8 cellular contexts compared by ENCODE assay signal in genomic region chr4:184267673-184268573, GRCh38. TPM values are rescaled to one million over a fixed set of nuclear protein-coding genes. Genes with fewer than 3 reads are reported as not detected.
DNase-seq lines count a peak whose midpoint lies in the region; ATAC-seq and TF ChIP-seq lines count a peak whose summit lies in the region.

No MANE protein-coding gene starts in this region.

- H3K27me3 ChIP-seq in HCT116 (ENCODE audit: insufficient read depth, low read length) = no peaks in the 10 kb centered on the region
- no peaks in the 10 kb centered on the region for H3K27me3 ChIP-seq in muscle layer of duodenum (ENCODE audit: low read depth, low read length)
- no peaks in the 10 kb centered on the region for H3K27me3 ChIP-seq in SJCRH30

- ATAC-seq in HCT116 = peak; percentile 41

- H3K4me3 ChIP-seq in HCT116 (replicated peaks in 1 of 2; ENCODE audit: low read depth in 1 of 2, low read length in 2 of 2) (peak overlapping the region; percentile 49 to 65), coronary artery (peak overlapping the region; percentile 26), muscle layer of duodenum (ENCODE audit: low read depth in 1 of 2, low read length in 2 of 2) (peak overlapping the region in 1 of 2 donors; percentile 49), SJCRH30 (no peak overlapping the region)

- intact Hi-C loops in HCT116 (cut with micrococcal nuclease) = loop anchor here (1.0 to 10.0 kb wide), 3 partner anchors 269 to 467 kb away; partner anchors contain the start of genes CASP3, CENPU and PRIMPOL

- H3K27ac ChIP-seq in HCT116 (ENCODE audit: low read depth, low read length) (peak overlapping the region; percentile 56; the same call in 1 of the 2 replicates), coronary artery (peak overlapping the region; percentile 29 to 40), muscle layer of duodenum (ENCODE audit: low read length) (peak overlapping the region; percentile 84), temporal lobe (ENCODE audit: low read depth, low read length) (peak overlapping the region; percentile 82), SJCRH30 (no peak overlapping the region)

- no peak for TF ChIP-seq POLR2A in HCT116 (IDR thresholded peaks at IDR 0.05; ENCODE audit: borderline replicate concordance, extremely low read depth, insufficient read depth, insufficient read length)

- H3K36me3 ChIP-seq in HCT116 (ENCODE audit: control insufficient read depth in 1 of 2, insufficient read depth in 2 of 2, low read length in 2 of 2) (no peaks in the 10 kb centered on the region), muscle layer of duodenum (ENCODE audit: control insufficient read depth in 1 of 2, insufficient read depth in 2 of 2, low read length in 2 of 2) (no peaks in the 10 kb centered on the region), SJCRH30 (no peaks in the 10 kb centered on the region)

- H3K9me3 ChIP-seq in HCT116 (ENCODE audit: control insufficient read depth in 1 of 2, insufficient read depth in 1 of 2, low read depth in 1 of 2, low read length in 2 of 2) (no peaks in the 10 kb centered on the region), muscle layer of duodenum (ENCODE audit: control insufficient read depth in 1 of 2, low read length in 2 of 2) (no peaks in the 10 kb centered on the region), SJCRH30 (replicated peaks) (no peaks in the 10 kb centered on the region)

- no peaks in the 10 kb centered on the region for H4K20me1 ChIP-seq in HCT116 (ENCODE audit: insufficient read depth)

- H3K79me2 ChIP-seq in HCT116 (ENCODE audit: insufficient read depth, low read length) = no peaks in the 10 kb centered on the region

- H2AFZ ChIP-seq in HCT116 (ENCODE audit: low read depth, low read length, poor library complexity, severe bottlenecking) = peak overlapping the region; percentile 78

- no peak for TF ChIP-seq RAD21 in HCT116 (IDR thresholded peaks at IDR 0.05; ENCODE audit: low read depth)

- RAD21 ChIA-PET in HCT116 (lab: Charles Lee; ENCODE audit: low non-redundant PET in 1 of 2, low total read pairs in 2 of 2, uncharacterized antibody in 2 of 2, unreplicated experiment in 2 of 2) = no interaction called here

- no peak for TF ChIP-seq CTCF in GM10266 (IDR thresholded peaks at IDR 0.05; ENCODE audit: control insufficient read depth, insufficient read depth, low read depth, missing control alignments)
- no peak for TF ChIP-seq CTCF in HCT116 (IDR thresholded peaks at IDR 0.05 in 2 of 3, conservative IDR thresholded peaks at IDR 0.05 in 1 of 3; ENCODE audit: borderline replicate concordance in 1 of 3, insufficient read depth in 1 of 3, low read depth in 2 of 3, low read length in 2 of 3)
- no peak for TF ChIP-seq CTCF in coronary artery (IDR thresholded peaks at IDR 0.05)

- DNase-seq in GM10266 (ENCODE audit: extremely low spot score) = peak; percentile 75
- peak; percentile 6 for DNase-seq in HCT116 (ENCODE audit: low read depth, low spot score)
- DNase-seq in NAMALWA (ENCODE audit: low spot score) = peak; percentile 94
- DNase-seq in activated CD4-positive, alpha-beta T cell treated with anti-CD3 and anti-CD28 coated beads for 1 hour = peak; percentile 46
- no peak for DNase-seq in coronary artery (ENCODE audit: low spot score)
- no peak for DNase-seq in SJCRH30

- H3K9ac ChIP-seq in HCT116 (ENCODE audit: low read length) = peak overlapping the region; percentile 57

- CTCF ChIA-PET in HCT116 (lab: Charles Lee) = no interaction called here

- peaks cover 0 to 27% of the 10 kb centered on the region in 2 experiments; a peak in 1 of 4 replicates for H3K4me1 ChIP-seq in HCT116 (ENCODE audit: control insufficient read depth in 1 of 2, insufficient read depth in 2 of 2, low read length in 2 of 2)
- H3K4me1 ChIP-seq in muscle layer of duodenum (ENCODE audit: control insufficient read depth in 1 of 2, insufficient read depth in 2 of 2, low read length in 2 of 2) = no peaks in the 10 kb centered on the region
- H3K4me1 ChIP-seq in SJCRH30 = peaks cover 2% of the 10 kb centered on the region; the same call in 1 of the 2 replicates

- POLR2A ChIA-PET in HCT116 (lab: Charles Lee) = no interaction called here

- no TSS peak for BruUV-seq in HCT116 (replicated peaks; lab: Mats Ljungman, UMichigan)

- peak overlapping the region; percentile 80 for H3K4me2 ChIP-seq in HCT116 (ENCODE audit: low read length)

- no peaks in the 10 kb centered on the region for H3K9me2 ChIP-seq in HCT116 (ENCODE audit: insufficient read depth)

TF ChIP-seq in HCT116, 20 proteins besides CTCF, POLR2A, EP300 and RAD21:
- no peak for TF ChIP-seq EZH2 (IDR thresholded peaks at IDR 0.05)
- peak; percentile 54 for TF ChIP-seq JUND (IDR thresholded peaks at IDR 0.05)

RNA-seq across cellular contexts. Expression of gene ENPP6, which starts 50.2 kb away (rescaled TPM):
- not detected for total RNA-seq in HCT116 (2021; ENCODE audit: unreplicated experiment)
- not detected in 2 replicates for polyA plus RNA-seq in HCT116 (2012)
- 2.2 TPM for total RNA-seq in temporal lobe
- total RNA-seq in SJCRH30 (2014; rRNA removed; shearing (Covaris generic)) = not detected in 2 replicates

Comparison
In these comparisons a context has a peak if more than half of its experiments do, and no peak if none do; other contexts are left out.
1. DNase-seq: peak in GM10266 (single experiment), HCT116 (single experiment), NAMALWA (single experiment) and activated CD4-positive, alpha-beta T cell treated with anti-CD3 and anti-CD28 coated beads for 1 hour (single experiment); none in coronary artery (single experiment) and SJCRH30 (0 of 2).